ENCODE assay signal across 11 cellular contexts in the genomic region with DNA sequence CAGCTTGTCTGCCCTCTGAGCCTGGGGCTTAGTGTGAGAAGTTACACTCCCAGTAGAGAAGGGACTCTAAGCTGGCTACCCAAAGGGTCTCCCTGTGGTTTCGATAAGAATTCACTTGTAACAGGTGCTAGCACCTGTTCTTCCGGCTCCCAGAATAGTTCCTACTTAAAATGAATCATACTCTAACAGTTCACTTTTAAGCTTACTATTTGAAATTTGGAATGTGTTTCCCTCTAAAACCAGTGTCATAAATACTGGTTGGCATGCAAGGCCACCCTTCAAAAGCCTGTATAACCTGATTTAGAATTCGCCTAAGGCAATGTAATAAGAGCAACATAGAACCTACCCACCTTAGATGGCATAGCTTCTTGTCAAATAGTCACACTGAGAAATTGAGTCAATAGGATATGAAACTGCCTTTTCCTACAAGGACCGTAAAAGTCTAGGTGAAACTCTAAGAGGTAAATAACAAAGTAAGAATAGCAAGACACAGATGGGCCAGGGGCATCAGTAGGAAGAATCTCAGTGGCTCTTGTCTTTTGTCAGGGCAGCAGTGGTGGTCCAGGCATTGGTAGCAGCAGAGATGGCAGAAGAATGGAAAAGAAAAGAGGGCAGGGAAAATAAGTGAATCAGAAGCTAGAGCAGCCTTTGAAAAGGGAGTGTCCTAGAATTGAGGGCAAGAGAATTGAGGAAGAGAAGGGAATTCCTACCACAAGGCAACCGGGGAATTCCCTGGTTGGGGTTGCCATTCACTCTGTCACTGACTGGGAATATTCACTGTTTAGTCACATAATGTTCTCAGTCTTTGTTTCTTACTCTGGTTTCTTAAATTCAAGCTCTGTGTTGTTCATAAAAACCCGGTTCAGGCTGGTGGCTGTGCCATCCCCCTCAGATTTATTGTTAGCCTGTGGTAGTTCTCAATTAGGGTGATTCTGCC.
DNase-seq lines count a peak whose midpoint lies in the region; ATAC-seq, FAIRE-seq and TF ChIP-seq lines count a peak whose summit lies in the region.
"Had no signal": no experiment of that assay in that cellular context is flagged by ENCODE, and none has a peak within 500 bp of the region (broad histone marks: within the 10 kb centered on the region; RNA-seq: fewer than 3 reads in every experiment).

No MANE protein-coding gene starts in this region.

- H3K27ac Mint-ChIP-seq in naive B cell = peak overlapping the region; percentile 86 to 97 (median 96)

- H3K79me2 ChIP-seq in DOHH2 (ENCODE audit: control insufficient read depth, low read length) (peaks cover 55% of the 10 kb centered on the region), GM12878 (ENCODE audit: control insufficient read depth, insufficient read depth, low read length) (peaks cover 86% of the 10 kb centered on the region)

- H3K36me3 ChIP-seq in DOHH2 (ENCODE audit: control insufficient read depth, low read length) = peaks cover 3% of the 10 kb centered on the region; the same call in 1 of the 2 replicates
- no peaks in the 10 kb centered on the region; a peak in 1 of 4 replicates for H3K36me3 ChIP-seq in GM12878 (ENCODE audit: control insufficient read depth in 2 of 2, insufficient read depth in 2 of 2, low read length in 1 of 2)
- no peaks in the 10 kb centered on the region for H3K36me3 ChIP-seq in kidney (ENCODE audit: control insufficient read depth in 1 of 2, insufficient read depth in 2 of 2, low read length in 2 of 2)

- no peak for FAIRE-seq in GM12878 (lab: Jason Lieb, UNC)
- no peak for FAIRE-seq in kidney (lab: Jason Lieb, UNC)

- H3K9ac ChIP-seq in GM12878 (ENCODE audit: control insufficient read depth, insufficient read depth, low read length) (peak overlapping the region; percentile 32; the same call in 1 of the 2 replicates), kidney (ENCODE audit: low read length in 2 of 2) (no peak overlapping the region)

- H3K4me3 ChIP-seq in DOHH2 (ENCODE audit: low read length) = peak overlapping the region; percentile 24
- H3K4me3 ChIP-seq in GM12878 = peak overlapping the region; percentile 2; the same call in 1 of the 2 replicates
- H3K4me3 ChIP-seq in kidney (ENCODE audit: low read length in 2 of 2) = no peak overlapping the region

- peak overlapping the region in 5 of 8 donors; percentile 1 to 69 (median 39) for H3K4me3 Mint-ChIP-seq in naive B cell

- no peaks in the 10 kb centered on the region for H4K20me1 ChIP-seq in DOHH2 (ENCODE audit: control insufficient read depth, insufficient read depth, low read depth, low read length)
- no peaks in the 10 kb centered on the region for H4K20me1 ChIP-seq in GM12878 (ENCODE audit: control insufficient read depth, insufficient read depth)

- BruUV-seq in GM12878 (replicated peaks; lab: Mats Ljungman, UMichigan) = no TSS peak

- peak overlapping the region; percentile 49 for H3K4me2 ChIP-seq in DOHH2 (ENCODE audit: low read length)
- H3K4me2 ChIP-seq in GM12878 (ENCODE audit: control insufficient read depth, insufficient read depth) = peak overlapping the region; percentile 52

- H3K9me3 ChIP-seq in DOHH2 (ENCODE audit: control insufficient read depth, insufficient read depth, low read length) (no peaks in the 10 kb centered on the region), GM12878 (replicated peaks; ENCODE audit: control insufficient read depth, insufficient read depth, low read length) (no peaks in the 10 kb centered on the region), kidney (ENCODE audit: control insufficient read depth in 1 of 2, low read length in 2 of 2) (no peaks in the 10 kb centered on the region)

- no peak for TF ChIP-seq CTCF in DOHH2 (IDR thresholded peaks at IDR 0.05; ENCODE audit: low read depth, low read length, poor library complexity, severe bottlenecking)
- TF ChIP-seq CTCF in GM12878 (IDR thresholded peaks at IDR 0.05 in 2 of 3, conservative IDR thresholded peaks at IDR 0.05 in 1 of 3; ENCODE audit: control insufficient read depth in 2 of 3, extremely low read depth in 1 of 3, insufficient read depth in 1 of 3, low read depth in 3 of 3, low read length in 3 of 3) = no peak
- TF ChIP-seq CTCF in kidney (IDR thresholded peaks at IDR 0.05; ENCODE audit: borderline replicate concordance, extremely low read depth, insufficient read depth) = no peak

- SMC1A ChIA-PET in GM12878 (lab: Charles Lee; ENCODE audit: uncharacterized antibody, unreplicated experiment) = interaction anchor here (0.7 to 11.4 kb wide), 26 partner anchors 8 to 152 kb away, joined by 3 to 213 read pairs (median 7); no protein-coding TSS in a partner anchor

- H3K36me3 Mint-ChIP-seq in naive B cell = no peaks in the 10 kb centered on the region

- H3K4me1 Mint-ChIP-seq in naive B cell = peaks cover 65 to 91% (median 86%) of the 10 kb centered on the region in 3 donors

- DNase-seq in LHCN-M2 (ENCODE audit: low read depth) = peak; percentile 85
- DNase-seq in GM12878 (ENCODE audit: low read depth, low spot score) = no peak
- no peak for DNase-seq in naive B cell
- DNase-seq in kidney = no peak
- no peak for DNase-seq in T-helper 9 cell
- DNase-seq in HK-2 (ENCODE audit: unreplicated experiment) = no peak
- DNase-seq: dermis blood vessel endothelial cell, occipital lobe had no signal

- H3K4me1 ChIP-seq in DOHH2 (ENCODE audit: control insufficient read depth, low read length) = peaks cover 98% of the 10 kb centered on the region
- peaks cover 86% of the 10 kb centered on the region for H3K4me1 ChIP-seq in GM12878 (ENCODE audit: control insufficient read depth, insufficient read depth, low read length)
- H3K4me1 ChIP-seq in kidney (ENCODE audit: control insufficient read depth in 1 of 2, insufficient read depth in 1 of 2, low read depth in 1 of 2, low read length in 2 of 2) = peaks cover 0 to 5% of the 10 kb centered on the region in 2 donors

- 34% methylated on average over 6 of the region's 6 CpGs for WGBS in GM12878 (ENCODE audit: insufficient coverage, insufficient replicate concordance, low lambda C conversion rate, missing lambda C conversion rate)

- TF ChIP-seq EP300 in GM12878 (IDR thresholded peaks at IDR 0.05; ENCODE audit: borderline replicate concordance in 1 of 2, control insufficient read depth in 1 of 2, low read depth in 2 of 2, low read length in 2 of 2) = no peak

- peaks cover 0 to 5% (median 0%) of the 10 kb centered on the region in 7 donors for H3K9me3 Mint-ChIP-seq in naive B cell

- intact Hi-C loops in GM12878 (cut with micrococcal nuclease; ENCODE audit: unreplicated experiment) (loop anchor here (5.0 kb wide), 1 partner anchor 574 kb away; no protein-coding TSS in a partner anchor), kidney (cut with DNase I) (no loop called here)

- RAD21 ChIA-PET in GM12878 (lab: Charles Lee; ENCODE audit: unreplicated experiment) = interaction anchor here (0.7 to 10.3 kb wide), 18 partner anchors 14 to 284 kb away, joined by 3 to 150 read pairs (median 4); no protein-coding TSS in a partner anchor

- ATAC-seq in GM12878 = no peak
- ATAC-seq in naive B cell (ENCODE audit: low read depth in 2 of 2) = no peak
- no peak for ATAC-seq in HG03095 (IDR thresholded peaks at IDR 0.05; ENCODE audit: unreplicated experiment)
- ATAC-seq: Panc1 had no signal

- no peak for TF ChIP-seq RAD21 in GM12878 (IDR thresholded peaks at IDR 0.05; ENCODE audit: insufficient read depth, low read depth, low read length)

- H3K27me3 Mint-ChIP-seq in naive B cell = no peaks in the 10 kb centered on the region

- peaks cover 4% of the 10 kb centered on the region; the same call in 1 of the 2 replicates for H3F3A ChIP-seq in DOHH2 (ENCODE audit: control insufficient read depth, insufficient read depth)

- no peak overlapping the region for H2AFZ ChIP-seq in GM12878 (ENCODE audit: control insufficient read depth, low read depth, low read length)

- CTCF ChIA-PET in GM12878 (lab: Yijun Ruan, JAX) = interaction anchor here (0.9 to 2.8 kb wide), 9 partner anchors 9 to 155 kb away, joined by 3 to 17 read pairs (median 3); no protein-coding TSS in a partner anchor

- POLR2A ChIA-PET in GM12878 (lab: Charles Lee) = interaction anchor here (0.8 to 7.9 kb wide), 12 partner anchors 8 to 54 kb away, joined by 3 to 78 read pairs (median 4); no protein-coding TSS in a partner anchor

- H3K27me3 ChIP-seq in DOHH2 (ENCODE audit: control insufficient read depth, low read length) (no peaks in the 10 kb centered on the region), GM12878 (replicated peaks in 1 of 2; ENCODE audit: control insufficient read depth in 2 of 2, insufficient read depth in 2 of 2, low read length in 1 of 2) (no peaks in the 10 kb centered on the region)

- in situ Hi-C loops in GM12878 (cut with MboI) = no loop called here

- H3K27ac ChIP-seq in DOHH2 (ENCODE audit: low read depth, low read length) (no peak overlapping the region), GM12878 (ENCODE audit: control insufficient read depth, insufficient read depth) (peak overlapping the region; percentile 98), kidney (ENCODE audit: low read depth in 2 of 2, low read length in 2 of 2) (no peak overlapping the region)

- H3K9me2 ChIP-seq in DOHH2 (replicated peaks; ENCODE audit: control insufficient read depth, low read length) = no peaks in the 10 kb centered on the region

- no peak for TF ChIP-seq POLR2A in GM12878 (IDR thresholded peaks at IDR 0.05; ENCODE audit: low read depth, low read length)

TF ChIP-seq in GM12878, 131 proteins besides CTCF, POLR2A, EP300 and RAD21 (continues in another document):
- no peak for TF ChIP-seq CHD4 (IDR thresholded peaks at IDR 0.05)
- TF ChIP-seq PML (IDR thresholded peaks at IDR 0.05; ENCODE audit: low read length) = 0 out of 2 replicates have a peak, but pooled peaks have one; percentile 28
- TF ChIP-seq, protein P1, sequence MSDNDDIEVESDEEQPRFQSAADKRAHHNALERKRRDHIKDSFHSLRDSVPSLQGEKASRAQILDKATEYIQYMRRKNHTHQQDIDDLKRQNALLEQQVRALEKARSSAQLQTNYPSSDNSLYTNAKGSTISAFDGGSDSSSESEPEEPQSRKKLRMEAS (IDR thresholded peaks at IDR 0.05; ENCODE audit: low read depth, low read length) = no peak
- no peak for TF ChIP-seq STAT1 (conservative IDR thresholded peaks at IDR 0.05)

Comparison
In these comparisons a context has a peak if more than half of its experiments do, and no peak if none do; other contexts are left out.
1. H3K4me3 ChIP-seq: peak in DOHH2 (single experiment) and GM12878 (single experiment); none in kidney (0 of 2).